ENCODE assay signal across 20 cellular contexts in the genomic region with DNA sequence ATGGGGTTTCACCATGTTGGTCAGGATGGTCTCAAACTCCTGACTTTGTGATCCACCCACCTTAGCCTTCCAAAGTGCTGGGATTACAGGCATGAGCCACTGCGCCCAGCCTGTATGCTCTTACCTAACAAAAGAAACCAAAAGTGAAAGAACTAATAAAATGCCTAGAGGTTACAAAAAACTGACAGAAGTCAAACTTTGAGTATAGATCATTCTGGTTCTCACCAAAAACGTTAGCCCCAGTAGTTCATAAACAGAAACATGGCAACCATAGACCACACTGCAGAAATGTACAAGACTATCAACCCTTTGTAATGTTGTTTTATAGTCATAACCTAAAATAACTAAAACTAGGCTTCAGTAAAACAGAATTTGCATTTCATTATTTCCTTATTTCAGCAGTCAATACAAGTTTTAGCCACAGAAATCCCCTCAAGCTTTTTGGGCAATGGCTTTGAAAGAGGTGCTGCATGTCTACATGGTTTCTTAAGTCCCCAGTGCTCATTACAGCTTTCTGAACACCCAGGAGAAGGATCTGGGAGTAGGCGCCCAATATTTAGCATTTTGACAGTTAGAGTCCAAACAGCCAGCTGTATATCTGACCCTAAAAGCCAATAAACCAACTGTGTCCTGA.
DNase-seq lines count a peak whose midpoint lies in the region; ATAC-seq and TF ChIP-seq lines count a peak whose summit lies in the region.
"Had no signal": no experiment of that assay in that cellular context is flagged by ENCODE, and none has a peak within 500 bp of the region (broad histone marks: within the 10 kb centered on the region; RNA-seq: fewer than 3 reads in every experiment).

No MANE protein-coding gene starts in this region.

- H3K9ac ChIP-seq in DND-41 (ENCODE audit: low read depth, low read length): no peak overlapping the region
- H3K9ac ChIP-seq: parathyroid adenoma had no signal

- ATAC-seq in DND-41 (ENCODE audit: insufficient read depth, low read depth) (0 out of 3 replicates have a peak, but pooled peaks have one; percentile 31), GM19395 (IDR thresholded peaks at IDR 0.05; ENCODE audit: unreplicated experiment) (peak; percentile 55), HG02678 (IDR thresholded peaks at IDR 0.05; ENCODE audit: unreplicated experiment) (peak; percentile 68), HG03432 (IDR thresholded peaks at IDR 0.05; ENCODE audit: unreplicated experiment) (peak; percentile 73), T-cell (replicated peaks in 1 of 4) (no peak)

- no peak for DNase-seq in DND-41
- DNase-seq in T-cell: no peak
- no peak for DNase-seq in caudate nucleus (lab: John Stamatoyannopoulos, UW)
- no peak for DNase-seq in stimulated activated CD4-positive, alpha-beta T cell treated with anti-CD3 and anti-CD28 coated beads, Interleukin-1b, Interleukin-23, amount 100 ng/mL, for 48 hours
- no peak for DNase-seq in activated naive CD4-positive, alpha-beta T cell treated with anti-CD3 and anti-CD28 coated beads, Interleukin-2, amount 50 U/mL, for 16 hours
- DNase-seq: activated CD4-positive, alpha-beta memory T cell treated with anti-CD3 and anti-CD28 coated beads, Interleukin-2, amount 10 ng/mL, durations not matched to agents 7 days and 5 days; activated gamma-delta T cell treated with Interleukin-2 at 50 U/mL for 16 hours; effector memory CD4-positive, alpha-beta T cell; foreskin melanocyte; GDM1; NCI-H146; stimulated activated CD4-positive, alpha-beta T cell treated with anti-CD3 and anti-CD28 coated beads, Interleukin-12 subunit alpha, Interleukin-12 subunit beta, amount 100 ng/mL, for 4 hours; thyroid gland had no signal

- no peaks in the 10 kb centered on the region for H4K20me1 ChIP-seq in DND-41 (ENCODE audit: insufficient read depth, low read length)

- no peaks in the 10 kb centered on the region for H3K4me1 Mint-ChIP-seq in T-cell
- H3K4me1 Mint-ChIP-seq: activated CD4-positive, alpha-beta memory T cell treated with anti-CD3 and anti-CD28 coated beads, Interleukin-2, amount 10 ng/mL, durations not matched to agents 7 days and 5 days had no signal

- H3K4me3 ChIP-seq in DND-41 (ENCODE audit: low read depth in 1 of 2, low read length in 2 of 2): no peak overlapping the region
- H3K4me3 ChIP-seq: breast epithelium, thyroid gland had no signal

- H3K9me3 Mint-ChIP-seq in T-cell: no peaks in the 10 kb centered on the region
- H3K9me3 Mint-ChIP-seq: activated CD4-positive, alpha-beta memory T cell treated with anti-CD3 and anti-CD28 coated beads, Interleukin-2, amount 10 ng/mL, durations not matched to agents 7 days and 5 days; T-helper 2 cell treated with Interferon-gamma antibody and Interleukin-4, amounts not matched to agents 5 μg/mL and 100 μg/mL, for 36 hours had no signal

- CTCF ChIA-PET in T-cell (lab: Charles Lee): no interaction called here

- no peaks in the 10 kb centered on the region for H3K4me1 ChIP-seq in DND-41 (ENCODE audit: insufficient read depth, low read length)
- H3K4me1 ChIP-seq: breast epithelium had no signal

- POLR2A ChIA-PET in T-cell (lab: Charles Lee): no interaction called here

- H3K27me3 Mint-ChIP-seq in T-cell: no peaks in the 10 kb centered on the region

- H3K27ac Mint-ChIP-seq in T-cell: no peak overlapping the region
- H3K27ac Mint-ChIP-seq: activated CD4-positive, alpha-beta memory T cell treated with anti-CD3 and anti-CD28 coated beads, Interleukin-2, amount 10 ng/mL, durations not matched to agents 7 days and 5 days; T-helper 2 cell treated with Interferon-gamma antibody and Interleukin-4, amounts not matched to agents 5 μg/mL and 100 μg/mL, for 36 hours had no signal

- H3K79me2 ChIP-seq in DND-41 (ENCODE audit: insufficient read depth, low read length): no peaks in the 10 kb centered on the region

- no peak for TF ChIP-seq CTCF in DND-41 (IDR thresholded peaks at IDR 0.05; ENCODE audit: borderline replicate concordance, extremely low read depth, low read length, poor library complexity, severe bottlenecking)

- H3K36me3 Mint-ChIP-seq in T-cell: no peaks in the 10 kb centered on the region

- H3K4me2 ChIP-seq in DND-41 (ENCODE audit: insufficient read depth, low read length): no peak overlapping the region

- H3K36me3 ChIP-seq in DND-41 (ENCODE audit: insufficient read depth, low read length): no peaks in the 10 kb centered on the region
- H3K36me3 ChIP-seq: breast epithelium, thyroid gland had no signal

- H3K27me3 ChIP-seq in DND-41 (ENCODE audit: insufficient read depth, low read length, poor library complexity): peaks cover 5% of the 10 kb centered on the region
- H3K27me3 ChIP-seq: breast epithelium, thyroid gland had no signal

- no peak overlapping the region for H3K4me3 Mint-ChIP-seq in T-cell
- H3K4me3 Mint-ChIP-seq: activated CD4-positive, alpha-beta memory T cell treated with anti-CD3 and anti-CD28 coated beads, Interleukin-2, amount 10 ng/mL, durations not matched to agents 7 days and 5 days; T-helper 2 cell treated with Interferon-gamma antibody and Interleukin-4, amounts not matched to agents 5 μg/mL and 100 μg/mL, for 36 hours had no signal

- no peaks in the 10 kb centered on the region for H3K9me3 ChIP-seq in DND-41 (ENCODE audit: insufficient read depth, low read length, severe bottlenecking)
- H3K9me3 ChIP-seq: breast epithelium, thyroid gland had no signal

- H2AFZ ChIP-seq in DND-41 (ENCODE audit: low read depth, low read length): no peak overlapping the region
- H2AFZ ChIP-seq: parathyroid adenoma had no signal

- H3K27ac ChIP-seq in DND-41 (ENCODE audit: low read length) (no peak overlapping the region), caudate nucleus (ENCODE audit: low read depth, low read length) (no peak overlapping the region)
- H3K27ac ChIP-seq: breast epithelium, parathyroid adenoma, RWPE1, thyroid gland had no signal

Comparison
In these comparisons a context has a peak if more than half of its experiments do, and no peak if none do; other contexts are left out.
1. ATAC-seq: peak in DND-41 (single experiment), GM19395 (single experiment), HG02678 (single experiment) and HG03432 (single experiment); none in T-cell (0 of 4).